ENCODE assay signal across 8 cellular contexts in genomic region chr9:137215196-137215986, GRCh38. TPM values are rescaled to one million over a fixed set of nuclear protein-coding genes. Genes with fewer than 3 reads are reported as not detected.
"Had no signal": no experiment of that assay in that cellular context is flagged by ENCODE, and none has a peak within 500 bp of the region (broad histone marks: within the 10 kb centered on the region; RNA-seq: fewer than 3 reads in every experiment).

No MANE protein-coding gene starts in this region.

- ATAC-seq: GM23338, HCT116 had no signal

- FAIRE-seq: H1, HTR-8/SVneo had no signal

- H2AFZ ChIP-seq: GM23338 had no signal

- DNase-seq: H7, KBM-7 had no signal

- H3K4me3 ChIP-seq: GM23338, HAP-1 had no signal

- H3K4me1 Mint-ChIP-seq: IgD-negative memory B cell had no signal

- H3K27ac Mint-ChIP-seq: GM23338, IgD-negative memory B cell had no signal

- H3K4me3 Mint-ChIP-seq: GM23338, IgD-negative memory B cell had no signal

- H3K4me1 ChIP-seq: HAP-1 had no signal

- H3K4me2 ChIP-seq: GM23338 had no signal

- H3K9me3 ChIP-seq: HAP-1 had no signal

- H3K9me3 Mint-ChIP-seq: GM23338, IgD-negative memory B cell had no signal

RNA-seq across cellular contexts. Expression of gene RNF208, which starts 6.6 kb away (rescaled TPM):
- polyA plus RNA-seq: IgD-negative memory B cell had no signal

RNA-seq across cellular contexts. Expression of gene CYSRT1, which starts 9.6 kb away (rescaled TPM):
- polyA plus RNA-seq: IgD-negative memory B cell had no signal

RNA-seq across cellular contexts. Expression of gene RNF224, which starts 11.9 kb away (rescaled TPM):
- total RNA-seq: H1, H7 had no signal
- polyA plus RNA-seq: GM23338, IgD-negative memory B cell had no signal
